Comparison of ENCODE assay signal across 8 cellular contexts in genomic region chr18:63422862-63423304, GRCh38. TPM values are rescaled to one million over a fixed set of nuclear protein-coding genes. Genes with fewer than 3 reads are reported as not detected.
DNase-seq lines count a peak whose midpoint lies in the region; ATAC-seq and TF ChIP-seq lines count a peak whose summit lies in the region.

No MANE protein-coding gene starts in this region.

- TF ChIP-seq POLR2A in HCT116 (IDR thresholded peaks at IDR 0.05; ENCODE audit: borderline replicate concordance, extremely low read depth, insufficient read depth, insufficient read length): no peak

- intact Hi-C loops in HCT116 (cut with micrococcal nuclease): loop anchor here (1.0 kb wide), 1 partner anchor 56 kb away; the partner anchor contains the start of gene KDSR
- intact Hi-C loops in naive thymus-derived CD4-positive, alpha-beta T cell (cut with micrococcal nuclease): loop anchor here (1.0 to 10.0 kb wide), 20 partner anchors 14 to 1236 kb away; partner anchors contain the start of genes KDSR (in 2 of the 2), PHLPP1 (in 2 of the 2), PIGN (in 2 of the 2) and RELCH (in 2 of the 2)

- peaks cover 38% of the 10 kb centered on the region for H3K36me3 Mint-ChIP-seq in effector memory CD8-positive, alpha-beta T cell (ENCODE audit: insufficient read depth)
- H3K36me3 Mint-ChIP-seq in naive thymus-derived CD4-positive, alpha-beta T cell: peaks cover 0 to 5% (median 0%) of the 10 kb centered on the region in 5 donors

- POLR2A ChIA-PET in HCT116 (lab: Charles Lee): no interaction called here
- POLR2A ChIA-PET in naive thymus-derived CD4-positive, alpha-beta T cell (lab: Charles Lee): interaction anchor here (0.6 to 2.5 kb wide), 13 partner anchors 12 to 1002 kb away, joined by 3 to 19 read pairs (median 4); partner anchors contain the start of genes KDSR, PHLPP1, SERPINB8 and ZCCHC2

- no peaks in the 10 kb centered on the region for H3K9me3 Mint-ChIP-seq in effector memory CD8-positive, alpha-beta T cell
- peaks cover 0 to 5% (median 0%) of the 10 kb centered on the region in 11 donors for H3K9me3 Mint-ChIP-seq in naive thymus-derived CD4-positive, alpha-beta T cell

- TF ChIP-seq RAD21 in HCT116 (IDR thresholded peaks at IDR 0.05; ENCODE audit: low read depth): no peak

- H2AFZ ChIP-seq in HCT116 (ENCODE audit: low read depth, low read length, poor library complexity, severe bottlenecking): no peak overlapping the region

- H3K4me2 ChIP-seq in HCT116 (ENCODE audit: low read length): peak overlapping the region; percentile 98

- TF ChIP-seq CTCF in HCT116 (IDR thresholded peaks at IDR 0.05 in 2 of 3, conservative IDR thresholded peaks at IDR 0.05 in 1 of 3; ENCODE audit: borderline replicate concordance in 1 of 3, insufficient read depth in 1 of 3, low read depth in 2 of 3, low read length in 2 of 3): no peak

- peaks cover 22 to 37% of the 10 kb centered on the region in 2 donors for H3K4me1 Mint-ChIP-seq in effector memory CD8-positive, alpha-beta T cell (ENCODE audit: low read depth in 2 of 2)
- H3K4me1 Mint-ChIP-seq in naive thymus-derived CD4-positive, alpha-beta T cell: peaks cover 6 to 36% (median 26%) of the 10 kb centered on the region in 7 donors

- TSS peak; percentile 93 for BruUV-seq in HCT116 (replicated peaks; lab: Mats Ljungman, UMichigan)

- no peaks in the 10 kb centered on the region for H3K9me3 ChIP-seq in HCT116 (ENCODE audit: control insufficient read depth in 1 of 2, insufficient read depth in 1 of 2, low read depth in 1 of 2, low read length in 2 of 2)
- H3K9me3 ChIP-seq in naive thymus-derived CD4-positive, alpha-beta T cell (ENCODE audit: control insufficient read depth in 2 of 3, low read length in 3 of 3): no peaks in the 10 kb centered on the region

- H4K20me1 ChIP-seq in HCT116 (ENCODE audit: insufficient read depth): no peaks in the 10 kb centered on the region

- ATAC-seq in HCT116: peak; percentile 40
- ATAC-seq in effector memory CD8-positive, alpha-beta T cell (replicated peaks): peak; percentile 52
- ATAC-seq in naive thymus-derived CD4-positive, alpha-beta T cell: peak; percentile 55

- H3K9me2 ChIP-seq in HCT116 (ENCODE audit: insufficient read depth): no peaks in the 10 kb centered on the region

- H3K27me3 Mint-ChIP-seq in effector memory CD8-positive, alpha-beta T cell: peaks cover 18 to 20% of the 10 kb centered on the region in 2 donors
- peaks cover 0 to 5% (median 2%) of the 10 kb centered on the region in 5 donors for H3K27me3 Mint-ChIP-seq in naive thymus-derived CD4-positive, alpha-beta T cell

- peak overlapping the region; percentile 91 for H3K9ac ChIP-seq in HCT116 (ENCODE audit: low read length)

- peak; percentile 56 for DNase-seq in NCI-H1105 (lab: John Stamatoyannopoulos, UW)
- DNase-seq in NCI-H1105 treated with DMSO at 0.1 percent for 48 hours (lab: John Stamatoyannopoulos, UW): no peak
- DNase-seq in HCT116 (ENCODE audit: low read depth, low spot score): peak; percentile 18
- DNase-seq in NCI-H146 treated with DMSO at 0.1 percent for 48 hours (lab: John Stamatoyannopoulos, UW; ENCODE audit: unreplicated experiment): peak; percentile 96
- DNase-seq in effector memory CD8-positive, alpha-beta T cell: no peak
- no peak for DNase-seq in naive thymus-derived CD4-positive, alpha-beta T cell
- no peak for DNase-seq in hepatic stellate cell (ENCODE audit: low spot score)
- DNase-seq in NCI-H2227 treated with DMSO at 0.1 percent for 48 hours (lab: John Stamatoyannopoulos, UW): no peak

- H3K36me3 ChIP-seq in HCT116 (ENCODE audit: control insufficient read depth in 1 of 2, insufficient read depth in 2 of 2, low read length in 2 of 2): peaks cover 0 to 2% of the 10 kb centered on the region in 2 experiments; a peak in 1 of 4 replicates
- H3K36me3 ChIP-seq in naive thymus-derived CD4-positive, alpha-beta T cell (ENCODE audit: control insufficient read depth in 2 of 3, insufficient read depth in 3 of 3, low read length in 3 of 3): peaks cover 0 to 8% (median 5%) of the 10 kb centered on the region in 3 experiments

- H3K4me1 ChIP-seq in HCT116 (ENCODE audit: control insufficient read depth in 1 of 2, insufficient read depth in 2 of 2, low read length in 2 of 2): peaks cover 5 to 36% of the 10 kb centered on the region in 2 experiments; a peak in 2 of 4 replicates
- H3K4me1 ChIP-seq in naive thymus-derived CD4-positive, alpha-beta T cell (ENCODE audit: control insufficient read depth in 2 of 2, insufficient read depth in 2 of 2, low read length in 2 of 2): peaks cover 16 to 17% of the 10 kb centered on the region in 2 donors

- H3K79me2 ChIP-seq in HCT116 (ENCODE audit: insufficient read depth, low read length): peaks cover 43% of the 10 kb centered on the region

- H3K27ac Mint-ChIP-seq in effector memory CD8-positive, alpha-beta T cell: peak overlapping the region; percentile 98
- peak overlapping the region; percentile 94 to 100 (median 98) for H3K27ac Mint-ChIP-seq in naive thymus-derived CD4-positive, alpha-beta T cell

- no peaks in the 10 kb centered on the region for H3K27me3 ChIP-seq in HCT116 (ENCODE audit: insufficient read depth, low read length)
- H3K27me3 ChIP-seq in naive thymus-derived CD4-positive, alpha-beta T cell (ENCODE audit: control insufficient read depth in 2 of 2, insufficient read depth in 2 of 2, low read length in 2 of 2): no peaks in the 10 kb centered on the region

- H3K27ac ChIP-seq in HCT116 (ENCODE audit: low read depth, low read length): peak overlapping the region; percentile 76
- H3K27ac ChIP-seq in naive thymus-derived CD4-positive, alpha-beta T cell (ENCODE audit: low read depth, low read length): peak overlapping the region; percentile 95

- H3K4me3 ChIP-seq in HCT116 (replicated peaks in 1 of 2; ENCODE audit: low read depth in 1 of 2, low read length in 2 of 2): peak overlapping the region; percentile 83 to 87
- H3K4me3 ChIP-seq in naive thymus-derived CD4-positive, alpha-beta T cell (ENCODE audit: low read length): peak overlapping the region; percentile 96

- RAD21 ChIA-PET in HCT116 (lab: Charles Lee; ENCODE audit: low non-redundant PET in 1 of 2, low total read pairs in 2 of 2, uncharacterized antibody in 2 of 2, unreplicated experiment in 2 of 2): no interaction called here

- peak overlapping the region; percentile 94 to 97 for H3K4me3 Mint-ChIP-seq in effector memory CD8-positive, alpha-beta T cell
- peak overlapping the region; percentile 88 to 100 (median 97) for H3K4me3 Mint-ChIP-seq in naive thymus-derived CD4-positive, alpha-beta T cell

- CTCF ChIA-PET in HCT116 (lab: Charles Lee): interaction anchor here (1.6 kb wide), 1 partner anchor 17 kb away, joined by 6 read pairs; no protein-coding TSS in a partner anchor
- CTCF ChIA-PET in naive thymus-derived CD4-positive, alpha-beta T cell (lab: Charles Lee): interaction anchor here (1.3 kb wide), 1 partner anchor 16 kb away, joined by 5 read pairs; no protein-coding TSS in a partner anchor

TF ChIP-seq in HCT116, 20 proteins besides CTCF, POLR2A, EP300 and RAD21:
- TF ChIP-seq EGR1 (IDR thresholded peaks at IDR 0.05; ENCODE audit: low read depth) (0 out of 2 replicates have a peak, but pooled peaks have one; percentile 11), REST (IDR thresholded peaks at IDR 0.05; ENCODE audit: low read depth) (no peak), SRF (IDR thresholded peaks at IDR 0.05; ENCODE audit: low read depth) (no peak), ZFX (IDR thresholded peaks at IDR 0.05) (peak; percentile 82)

RNA-seq across cellular contexts. Expression of gene VPS4B, which starts 0.6 kb away (rescaled TPM):
- 68.3 TPM for total RNA-seq in HCT116 (2021; ENCODE audit: unreplicated experiment)
- polyA plus RNA-seq in HCT116 (2012): 18.9 and 21.1 TPM in 2 replicates
- 10 to 100 TPM; 48.2 to 84.6 (median 74.9) TPM for total RNA-seq in naive thymus-derived CD4-positive, alpha-beta T cell
- 10 to 100 TPM; 47.4 to 49.5 TPM for polyA plus RNA-seq in naive thymus-derived CD4-positive, alpha-beta T cell

RNA-seq across cellular contexts. Expression of gene SERPINB5, which starts 53.9 kb away (rescaled TPM):
- total RNA-seq in HCT116 (2021; ENCODE audit: unreplicated experiment): 19.5 TPM
- 11.5 and 13.9 TPM in 2 replicates for polyA plus RNA-seq in HCT116 (2012)
- not detected for total RNA-seq in naive thymus-derived CD4-positive, alpha-beta T cell
- polyA plus RNA-seq in naive thymus-derived CD4-positive, alpha-beta T cell: not detected

RNA-seq across cellular contexts. Expression of gene KDSR, which starts 55.9 kb away (rescaled TPM):
- 68.6 TPM for total RNA-seq in HCT116 (2021; ENCODE audit: unreplicated experiment)
- polyA plus RNA-seq in HCT116 (2012): 34.1 and 43.0 TPM in 2 replicates
- 10 to 100 TPM; 24.4 to 57.9 (median 46.9) TPM for total RNA-seq in naive thymus-derived CD4-positive, alpha-beta T cell
- polyA plus RNA-seq in naive thymus-derived CD4-positive, alpha-beta T cell: 10 to 100 TPM; 58.3 to 62.4 TPM

Comparison
In these comparisons a context has a peak if more than half of its experiments do, and no peak if none do; other contexts are left out.
1. DNase-seq: peak in NCI-H1105 (single experiment), HCT116 (single experiment) and NCI-H146 treated with DMSO at 0.1 percent for 48 hours (single experiment); none in NCI-H1105 treated with DMSO at 0.1 percent for 48 hours (single experiment), effector memory CD8-positive, alpha-beta T cell (0 of 3), naive thymus-derived CD4-positive, alpha-beta T cell (0 of 9), hepatic stellate cell (single experiment) and NCI-H2227 treated with DMSO at 0.1 percent for 48 hours (single experiment).
2. RNA of gene SERPINB5, which starts 53.9 kb away (total RNA-seq): 19.5 TPM in HCT116 (single experiment); not detected in naive thymus-derived CD4-positive, alpha-beta T cell; every median in the first group is over 10 times any median in the second.
3. Peak in every context shown above with its lines, with median percentiles within 50 percentile points of each other: ATAC-seq.